ENCODE assay signal across 9 cellular contexts in the genomic region with DNA sequence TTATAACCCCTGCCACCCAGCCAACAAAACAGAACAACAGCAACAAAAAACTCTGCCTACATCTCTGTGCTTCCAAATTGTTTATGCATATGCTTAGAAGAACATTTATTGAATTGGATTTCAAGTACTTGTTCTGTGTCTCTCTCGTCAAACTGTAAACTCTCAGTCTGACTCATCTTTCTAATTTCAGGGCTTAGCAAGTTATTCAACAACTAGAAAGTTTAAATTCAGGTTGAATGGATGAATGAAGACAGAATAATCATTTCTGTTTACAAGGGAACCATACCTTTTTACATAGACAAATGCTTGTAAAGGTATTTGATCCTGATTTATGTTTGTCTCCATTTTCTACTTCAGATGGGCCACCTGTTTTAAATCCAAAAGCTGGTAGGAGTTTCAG. TPM values are rescaled to one million over a fixed set of nuclear protein-coding genes. Genes with fewer than 3 reads are reported as not detected.
A peak's percentile ranks its signal among the peaks of the same experiment; 100 is the strongest.
DNase-seq lines count a peak whose midpoint lies in the region; ATAC-seq and TF ChIP-seq lines count a peak whose summit lies in the region.
"Had no signal": no experiment of that assay in that cellular context is flagged by ENCODE, and none has a peak within 500 bp of the region (broad histone marks: within the 10 kb centered on the region; RNA-seq: fewer than 3 reads in every experiment).

No MANE protein-coding gene starts in this region.

- H3K27me3 ChIP-seq in CD8-positive, alpha-beta T cell (ENCODE audit: insufficient read depth, low read length), result peaks cover 10% of the 10 kb centered on the region

- H3K27ac ChIP-seq in CD8-positive, alpha-beta T cell (ENCODE audit: low read depth, low read length), result no peak overlapping the region

- no peaks in the 10 kb centered on the region for H3K9me3 Mint-ChIP-seq in CD8-positive, alpha-beta T cell

- H3K4me1 ChIP-seq in CD8-positive, alpha-beta T cell (ENCODE audit: insufficient read depth, low read length), result peaks cover 29% of the 10 kb centered on the region

- intact Hi-C loops in CD8-positive, alpha-beta T cell (cut with DNase I, micrococcal nuclease), result loop anchor here (1.0 to 10.0 kb wide), 11 partner anchors 275 to 1889 kb away; a partner anchor contains a TSS

- DNase-seq in CD8-positive, alpha-beta T cell, result no peak
- peak; percentile 4 for DNase-seq in fibroblast of villous mesenchyme (ENCODE audit: low read depth)
- DNase-seq in effector CD8-positive, alpha-beta T cell (lab: John Stamatoyannopoulos, UW), result no peak
- no peak for DNase-seq in mesenteric fat pad (ENCODE audit: low spot score)
- no peak for DNase-seq in T-helper 9 cell
- DNase-seq: NCI-H774 had no signal

- CTCF ChIA-PET in CD8-positive, alpha-beta T cell (lab: Charles Lee), result interaction anchor here (1.0 kb wide), 1 partner anchor 32 kb away, joined by 3 read pairs; no protein-coding TSS in a partner anchor

- ATAC-seq in CD8-positive, alpha-beta T cell, result no peak
- ATAC-seq in GM19023 (IDR thresholded peaks at IDR 0.05; ENCODE audit: unreplicated experiment) (peak; percentile 30), HG03175 (IDR thresholded peaks at IDR 0.05; ENCODE audit: unreplicated experiment) (peak; percentile 36), GM21526 (IDR thresholded peaks at IDR 0.05; ENCODE audit: low FRiP score, unreplicated experiment) (no peak)

- peaks cover 18% of the 10 kb centered on the region for H3K36me3 Mint-ChIP-seq in CD8-positive, alpha-beta T cell

- H3K4me3 ChIP-seq in CD8-positive, alpha-beta T cell (ENCODE audit: low read depth, low read length), result no peak overlapping the region
- no peak overlapping the region for H3K4me3 ChIP-seq in fibroblast of villous mesenchyme (ENCODE audit: low read depth, low read length)

- H3K27me3 Mint-ChIP-seq in CD8-positive, alpha-beta T cell (ENCODE audit: low read depth), result peaks cover 23% of the 10 kb centered on the region

- peak overlapping the region; percentile 45 for H3K27ac Mint-ChIP-seq in CD8-positive, alpha-beta T cell

- H3K36me3 ChIP-seq in CD8-positive, alpha-beta T cell (ENCODE audit: insufficient read depth, low read length), result no peaks in the 10 kb centered on the region

- H3K4me3 Mint-ChIP-seq in CD8-positive, alpha-beta T cell, result peak overlapping the region; percentile 98

- H3K9me3 ChIP-seq in CD8-positive, alpha-beta T cell (ENCODE audit: low read length), result no peaks in the 10 kb centered on the region

- POLR2A ChIA-PET in CD8-positive, alpha-beta T cell (lab: Charles Lee), result interaction anchor here (0.5 to 0.7 kb wide), 2 partner anchors 41 to 65 kb away, joined by 3 to 4 read pairs; no protein-coding TSS in a partner anchor

- H3K4me1 Mint-ChIP-seq in CD8-positive, alpha-beta T cell (ENCODE audit: low read depth), result peaks cover 37% of the 10 kb centered on the region

- no peak for TF ChIP-seq CTCF in CD8-positive, alpha-beta T cell (IDR thresholded peaks at IDR 0.05)
- TF ChIP-seq CTCF in fibroblast of villous mesenchyme (IDR thresholded peaks at IDR 0.05; ENCODE audit: insufficient read depth, low read depth, low read length), result no peak

RNA-seq across cellular contexts. Expression of a gene that starts 1.5 kb away (rescaled TPM):
- 10 to 100 TPM; 54.8 to 55.4 TPM for total RNA-seq in CD8-positive, alpha-beta T cell
- 16.8 and 30.7 TPM in 2 replicates for total RNA-seq in fibroblast of villous mesenchyme
- 26.4 TPM for total RNA-seq in mesenteric fat pad

RNA-seq across cellular contexts. Expression of a gene that starts 39.6 kb away (rescaled TPM):
- 10 to 100 TPM; 31.0 to 34.5 TPM for total RNA-seq in CD8-positive, alpha-beta T cell
- total RNA-seq in fibroblast of villous mesenchyme (206 and 279 TPM in 2 replicates), mesenteric fat pad (659 TPM)

Comparison
In these comparisons a context has a peak if more than half of its experiments do, and no peak if none do; other contexts are left out.
1. ATAC-seq: peak in GM19023 (single experiment) and HG03175 (single experiment); none in CD8-positive, alpha-beta T cell (single experiment) and GM21526 (single experiment).